In genomic region chr5:29498412-29498811, GRCh38 we compare ENCODE assay signal across 35 cellular contexts.
"Had no signal": no experiment of that assay in that cellular context is flagged by ENCODE, and none has a peak within 500 bp of the region (broad histone marks: within the 10 kb centered on the region; RNA-seq: fewer than 3 reads in every experiment).

No MANE protein-coding gene starts in this region.

- H3K9me3 ChIP-seq: adrenal gland had no signal

- H3K27me3 ChIP-seq: adrenal gland, body of pancreas, cardiac muscle cell, dorsolateral prefrontal cortex, heart left ventricle had no signal

- H3K27ac ChIP-seq: adrenal gland, body of pancreas, cardiac muscle cell, coronary artery, dorsolateral prefrontal cortex, heart left ventricle had no signal

- H3K36me3 ChIP-seq: adrenal gland, cardiac muscle cell, heart left ventricle had no signal

- H3K4me3 Mint-ChIP-seq: activated CD4-positive, alpha-beta memory T cell treated with anti-CD3 and anti-CD28 coated beads, Interleukin-2, amount 10 ng/mL, durations not matched to agents 7 days and 5 days; activated CD4-positive, alpha-beta T cell treated with anti-CD3 and anti-CD28 coated beads, Interleukin-2, amount 10 ng/mL, durations not matched to agents 7 days and 5 days; activated naive CD4-positive, alpha-beta T cell treated with anti-CD3 and anti-CD28 coated beads for 36 hours; activated naive CD4-positive, alpha-beta T cell treated with anti-CD3 and anti-CD28 coated beads, Interleukin-2, amount 50 U/mL, for 24 hours; activated naive CD8-positive, alpha-beta T cell treated with anti-CD3 and anti-CD28 coated beads for 36 hours; activated naive CD8-positive, alpha-beta T cell treated with anti-CD3 and anti-CD28 coated beads, Interleukin-2, amount 50 U/mL, for 24 hours; activated T-cell treated with anti-CD3 and anti-CD28 coated beads, Interleukin-2, amount 50 U/mL, for 24 hours; activated T-helper 17 cell treated with anti-CD3 and anti-CD28 coated beads, Interleukin-2, amount 50 U/mL, for 72 hours; dendritic cell treated with granulocyte-macrophage colony-stimulating factor and Interleukin-4, amounts not matched to agents 40 ng/mL and 50 ng/mL, for 4 days; endodermal cell; T-helper 17 cell; T-helper 2 cell treated with Interferon-gamma antibody and Interleukin-4, amounts not matched to agents 5 μg/mL and 100 μg/mL, for 36 hours; WTC11 had no signal

- H3K27ac Mint-ChIP-seq: activated CD4-positive, alpha-beta memory T cell treated with anti-CD3 and anti-CD28 coated beads, Interleukin-2, amount 10 ng/mL, durations not matched to agents 7 days and 5 days; activated CD4-positive, alpha-beta T cell treated with anti-CD3 and anti-CD28 coated beads, Interleukin-2, amount 10 ng/mL, durations not matched to agents 7 days and 5 days; activated naive CD4-positive, alpha-beta T cell treated with anti-CD3 and anti-CD28 coated beads for 36 hours; activated naive CD4-positive, alpha-beta T cell treated with anti-CD3 and anti-CD28 coated beads, Interleukin-2, amount 50 U/mL, for 24 hours; activated naive CD8-positive, alpha-beta T cell treated with anti-CD3 and anti-CD28 coated beads for 36 hours; activated naive CD8-positive, alpha-beta T cell treated with anti-CD3 and anti-CD28 coated beads, Interleukin-2, amount 50 U/mL, for 24 hours; activated T-cell treated with anti-CD3 and anti-CD28 coated beads, Interleukin-2, amount 50 U/mL, for 24 hours; activated T-helper 17 cell treated with anti-CD3 and anti-CD28 coated beads, Interleukin-2, amount 50 U/mL, for 72 hours; dendritic cell treated with granulocyte-macrophage colony-stimulating factor and Interleukin-4, amounts not matched to agents 40 ng/mL and 50 ng/mL, for 4 days; endodermal cell; T-helper 17 cell; T-helper 2 cell treated with Interferon-gamma antibody and Interleukin-4, amounts not matched to agents 5 μg/mL and 100 μg/mL, for 36 hours; WTC11 had no signal

- H3K4me1 Mint-ChIP-seq: activated CD4-positive, alpha-beta memory T cell treated with anti-CD3 and anti-CD28 coated beads, Interleukin-2, amount 10 ng/mL, durations not matched to agents 7 days and 5 days; activated CD4-positive, alpha-beta T cell treated with anti-CD3 and anti-CD28 coated beads, Interleukin-2, amount 10 ng/mL, durations not matched to agents 7 days and 5 days; activated naive CD4-positive, alpha-beta T cell treated with anti-CD3 and anti-CD28 coated beads, Interleukin-2, amount 50 U/mL, for 24 hours; activated naive CD8-positive, alpha-beta T cell treated with anti-CD3 and anti-CD28 coated beads for 36 hours; activated naive CD8-positive, alpha-beta T cell treated with anti-CD3 and anti-CD28 coated beads, Interleukin-2, amount 50 U/mL, for 24 hours; activated T-helper 17 cell treated with anti-CD3 and anti-CD28 coated beads, Interleukin-2, amount 50 U/mL, for 72 hours; endodermal cell; T-helper 17 cell had no signal

- H3K4me3 ChIP-seq: adrenal gland, body of pancreas, cardiac muscle cell, coronary artery, dorsolateral prefrontal cortex, heart left ventricle had no signal

- H3K4me1 ChIP-seq: adrenal gland, body of pancreas, heart left ventricle had no signal

- ATAC-seq: activated naive CD8-positive, alpha-beta T cell treated with anti-CD3 and anti-CD28 coated beads, Interleukin-2, amount 50 U/mL, for 24 hours; activated T-helper 17 cell treated with anti-CD3 and anti-CD28 coated beads, Interleukin-2, amount 50 U/mL, for 72 hours; body of pancreas; esophagus mucosa; T-helper 17 cell; WTC11 had no signal

- H3K36me3 Mint-ChIP-seq: activated naive CD4-positive, alpha-beta T cell treated with anti-CD3 and anti-CD28 coated beads, Interleukin-2, amount 50 U/mL, for 24 hours; activated naive CD8-positive, alpha-beta T cell treated with anti-CD3 and anti-CD28 coated beads for 36 hours had no signal

- DNase-seq: activated CD4-positive, alpha-beta memory T cell treated with anti-CD3 and anti-CD28 coated beads, Interleukin-2, amount 10 ng/mL, durations not matched to agents 7 days and 5 days; activated CD4-positive, alpha-beta T cell treated with anti-CD3 and anti-CD28 coated beads for 1 hour; activated CD4-positive, alpha-beta T cell treated with anti-CD3 and anti-CD28 coated beads for 4 hours; activated CD4-positive, alpha-beta T cell treated with anti-CD3 and anti-CD28 coated beads, Interleukin-2, amount 10 ng/mL, durations not matched to agents 7 days and 5 days; activated CD4-positive, alpha-beta T cell treated with anti-CD3 and anti-CD28 coated beads, Interleukin-2, amount 50 U/mL, for 4 hours; activated CD8-positive, alpha-beta memory T cell treated with anti-CD3 and anti-CD28 coated beads, Interleukin-2, amount 50 U/mL, for 48 hours; activated effector memory CD4-positive, alpha-beta T cell treated with Interleukin-2 at 50 U/mL for 16 hours; activated gamma-delta T cell treated with Interleukin-2 at 50 U/mL for 16 hours; activated naive CD4-positive, alpha-beta T cell treated with anti-CD3 and anti-CD28 coated beads for 36 hours; activated naive CD8-positive, alpha-beta T cell treated with anti-CD3 and anti-CD28 coated beads for 36 hours; activated naive CD8-positive, alpha-beta T cell treated with anti-CD3 and anti-CD28 coated beads, Interleukin-2, amount 50 U/mL, for 24 hours; activated T-cell treated with anti-CD3 and anti-CD28 coated beads for 4 hours; activated T-cell treated with anti-CD3 and anti-CD28 coated beads, Interleukin-2, amount 50 U/mL, for 24 hours; adrenal gland; amygdala; body of pancreas; central memory CD4-positive, alpha-beta T cell; cerebellar nuclear complex; dorsolateral prefrontal cortex; effector memory CD4-positive, alpha-beta T cell; endodermal cell; foreskin fibroblast; glutamatergic neuron; heart left ventricle; T-helper 1 cell; T-helper 17 cell; T1000 had no signal

- H3K27me3 Mint-ChIP-seq: activated CD4-positive, alpha-beta memory T cell treated with anti-CD3 and anti-CD28 coated beads, Interleukin-2, amount 10 ng/mL, durations not matched to agents 7 days and 5 days; activated CD4-positive, alpha-beta T cell treated with anti-CD3 and anti-CD28 coated beads, Interleukin-2, amount 10 ng/mL, durations not matched to agents 7 days and 5 days; activated naive CD4-positive, alpha-beta T cell treated with anti-CD3 and anti-CD28 coated beads, Interleukin-2, amount 50 U/mL, for 24 hours; activated naive CD8-positive, alpha-beta T cell treated with anti-CD3 and anti-CD28 coated beads for 36 hours; activated naive CD8-positive, alpha-beta T cell treated with anti-CD3 and anti-CD28 coated beads, Interleukin-2, amount 50 U/mL, for 24 hours; activated T-cell treated with anti-CD3 and anti-CD28 coated beads, Interleukin-2, amount 50 U/mL, for 24 hours; activated T-helper 17 cell treated with anti-CD3 and anti-CD28 coated beads, Interleukin-2, amount 50 U/mL, for 72 hours; dendritic cell treated with granulocyte-macrophage colony-stimulating factor and Interleukin-4, amounts not matched to agents 40 ng/mL and 50 ng/mL, for 4 days; T-helper 17 cell had no signal
